In the genomic region with DNA sequence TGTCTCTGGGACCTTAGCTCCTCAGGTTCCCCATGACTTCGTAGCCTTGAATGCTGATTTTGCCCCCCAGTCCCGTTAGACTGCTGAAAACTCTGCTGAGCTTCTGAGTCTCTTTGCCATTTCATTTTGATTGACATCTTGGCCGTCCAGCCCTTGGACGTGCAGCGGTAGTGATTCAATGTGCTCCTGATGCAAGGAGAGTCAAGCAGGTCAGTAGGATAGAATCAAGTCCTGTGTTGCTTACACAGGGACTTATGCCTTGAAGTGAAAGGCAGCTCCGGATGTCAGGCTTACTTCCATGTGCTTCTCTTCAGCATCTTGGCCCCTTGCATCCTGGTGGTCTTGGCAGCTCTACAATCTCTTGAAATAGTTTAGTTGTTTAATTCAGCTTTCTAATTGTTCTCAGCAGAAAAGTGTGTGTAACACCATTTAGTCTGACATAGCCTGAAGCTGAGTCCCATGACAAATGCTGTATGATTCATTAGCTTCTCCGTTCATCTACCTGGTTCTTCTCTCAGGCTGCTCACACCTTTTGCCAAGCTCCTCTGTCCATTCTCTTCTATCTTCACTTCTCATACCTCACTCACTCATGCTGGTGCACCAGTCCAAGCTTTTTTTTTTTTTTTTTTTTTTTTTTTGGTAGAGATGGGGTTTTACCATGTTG, we compare ENCODE assay signal across 16 cellular contexts.
DNase-seq lines count a peak whose midpoint lies in the region; ATAC-seq and TF ChIP-seq lines count a peak whose summit lies in the region.
"Had no signal": no experiment of that assay in that cellular context is flagged by ENCODE, and none has a peak within 500 bp of the region (broad histone marks: within the 10 kb centered on the region; RNA-seq: fewer than 3 reads in every experiment).

No MANE protein-coding gene starts in this region.

- peak overlapping the region; percentile 33 for H3K27ac Mint-ChIP-seq in Calu3 (ENCODE audit: unreplicated experiment)
- H3K27ac Mint-ChIP-seq in GM23338 = no peak overlapping the region

- no peaks in the 10 kb centered on the region for H3K27me3 Mint-ChIP-seq in Calu3 (ENCODE audit: unreplicated experiment)
- peaks cover 6% of the 10 kb centered on the region for H3K27me3 Mint-ChIP-seq in GM23338 (ENCODE audit: insufficient read depth, low read depth, poor library complexity)
- H3K27me3 Mint-ChIP-seq: CD8-positive, alpha-beta memory T cell had no signal

- 0 out of 2 replicates have a peak overlapping the region, but pooled peaks have one; percentile 18 for H2AFZ ChIP-seq in GM23338

- H3K9me3 Mint-ChIP-seq in Calu3 (ENCODE audit: low read depth, unreplicated experiment) (peaks cover 4% of the 10 kb centered on the region), GM23338 (peaks cover 8% of the 10 kb centered on the region; the same call in 2 of the 3 replicates)

- H4K20me1 ChIP-seq in GM23338 (replicated peaks; ENCODE audit: insufficient read depth) = no peaks in the 10 kb centered on the region

- no peaks in the 10 kb centered on the region for H3K4me1 ChIP-seq in GM23338 (ENCODE audit: insufficient read depth)
- peaks cover 22% of the 10 kb centered on the region for H3K4me1 ChIP-seq in RWPE2 (ENCODE audit: insufficient read depth, poor library complexity, severe bottlenecking)
- peaks cover 23% of the 10 kb centered on the region for H3K4me1 ChIP-seq in foreskin keratinocyte

- no peak for ATAC-seq in GM23338
- peak; percentile 94 for ATAC-seq in RWPE2 (ENCODE audit: low read depth)
- ATAC-seq in foreskin keratinocyte = peak; percentile 95

- no peaks in the 10 kb centered on the region for H3F3A ChIP-seq in GM23338 (replicated peaks; ENCODE audit: low read depth)

- no peak overlapping the region for H3K4me2 ChIP-seq in GM23338

- H3K9me3 ChIP-seq in RWPE2 (ENCODE audit: severe bottlenecking) = no peaks in the 10 kb centered on the region

- H3K27me3 ChIP-seq in GM23338 (ENCODE audit: insufficient read depth) (no peaks in the 10 kb centered on the region), RWPE2 (ENCODE audit: insufficient read depth, poor library complexity, severe bottlenecking) (no peaks in the 10 kb centered on the region), foreskin keratinocyte (no peaks in the 10 kb centered on the region)
- H3K27me3 ChIP-seq: SJCRH30 had no signal

- H3K36me3 Mint-ChIP-seq in Calu3 (ENCODE audit: insufficient read depth, unreplicated experiment) (peaks cover 9% of the 10 kb centered on the region), GM23338 (ENCODE audit: low read depth) (peaks cover 6% of the 10 kb centered on the region; the same call in 2 of the 3 replicates)

- H3K4me3 Mint-ChIP-seq in Calu3 (ENCODE audit: low read depth, unreplicated experiment) (no peak overlapping the region), GM23338 (no peak overlapping the region)
- H3K4me3 Mint-ChIP-seq: CD8-positive, alpha-beta memory T cell had no signal

- H3K4me1 Mint-ChIP-seq in Calu3 (ENCODE audit: low read depth, unreplicated experiment) (peaks cover 17% of the 10 kb centered on the region), GM23338 (no peaks in the 10 kb centered on the region)

- H3K36me3 ChIP-seq in GM23338 (ENCODE audit: insufficient read depth) (peaks cover 8% of the 10 kb centered on the region; the same call in 1 of the 2 replicates), RWPE2 (ENCODE audit: low read depth) (no peaks in the 10 kb centered on the region)

- BruUV-seq in Calu3 (replicated peaks; lab: Mats Ljungman, UMichigan) = no TSS peak

- intact Hi-C loops in Calu3 (cut with micrococcal nuclease; ENCODE audit: unreplicated experiment) = no loop called here

- CTCF ChIA-PET in Calu3 (lab: Charles Lee) = interaction anchor here (1.0 kb wide), 1 partner anchor 13 kb away, joined by 3 read pairs; no protein-coding TSS in a partner anchor

- H3K9me2 ChIP-seq in GM23338 (ENCODE audit: insufficient read depth) = no peaks in the 10 kb centered on the region

- DNase-seq in Calu3 (no peak), GM23338 (ENCODE audit: low spot score) (no peak), RWPE2 (ENCODE audit: low spot score) (no peak), foreskin keratinocyte (peak; percentile 68 to 87), NK-92 (lab: John Stamatoyannopoulos, UW; ENCODE audit: unreplicated experiment) (no peak), midbrain (lab: John Stamatoyannopoulos, UW) (no peak), retina (no peak)
- DNase-seq: ACHN; C1 segment of cervical spinal cord; CD8-positive, alpha-beta memory T cell; H7; NCI-H1694 treated with DMSO at 0.1 percent for 48 hours; NCI-H774; OCI-M1; RPMI8226; SJCRH30 had no signal

- TF ChIP-seq CTCF in Calu3 (IDR thresholded peaks at IDR 0.05; ENCODE audit: unreplicated experiment) (no peak), GM23338 (conservative IDR thresholded peaks at IDR 0.05; ENCODE audit: low read depth in 2 of 2) (no peak), RWPE2 (IDR thresholded peaks at IDR 0.05; ENCODE audit: poor library complexity, severe bottlenecking) (no peak), foreskin keratinocyte (conservative IDR thresholded peaks at IDR 0.05) (no peak)

- no peak overlapping the region for H3K27ac ChIP-seq in GM23338 (ENCODE audit: low read depth)
- H3K27ac ChIP-seq in RWPE2 (ENCODE audit: poor library complexity, severe bottlenecking) = peak overlapping the region; percentile 50
- no peak overlapping the region for H3K27ac ChIP-seq in foreskin keratinocyte
- H3K27ac ChIP-seq: SJCRH30 had no signal

- H3K79me2 ChIP-seq in GM23338 (replicated peaks; ENCODE audit: insufficient read depth) = no peaks in the 10 kb centered on the region

- H3K4me3 ChIP-seq in GM23338 (no peak overlapping the region), RWPE2 (ENCODE audit: severe bottlenecking) (no peak overlapping the region)
- H3K4me3 ChIP-seq: SJCRH30 had no signal

TF ChIP-seq in GM23338, 12 proteins besides CTCF, POLR2A, EP300 and RAD21 (continues in another document):
- TF ChIP-seq EZH2phosphoT487 (IDR thresholded peaks at IDR 0.05; ENCODE audit: unreplicated experiment) (no peak), NANOG (IDR thresholded peaks at IDR 0.05; ENCODE audit: borderline replicate concordance) (no peak)
- TF ChIP-seq, protein P1, sequence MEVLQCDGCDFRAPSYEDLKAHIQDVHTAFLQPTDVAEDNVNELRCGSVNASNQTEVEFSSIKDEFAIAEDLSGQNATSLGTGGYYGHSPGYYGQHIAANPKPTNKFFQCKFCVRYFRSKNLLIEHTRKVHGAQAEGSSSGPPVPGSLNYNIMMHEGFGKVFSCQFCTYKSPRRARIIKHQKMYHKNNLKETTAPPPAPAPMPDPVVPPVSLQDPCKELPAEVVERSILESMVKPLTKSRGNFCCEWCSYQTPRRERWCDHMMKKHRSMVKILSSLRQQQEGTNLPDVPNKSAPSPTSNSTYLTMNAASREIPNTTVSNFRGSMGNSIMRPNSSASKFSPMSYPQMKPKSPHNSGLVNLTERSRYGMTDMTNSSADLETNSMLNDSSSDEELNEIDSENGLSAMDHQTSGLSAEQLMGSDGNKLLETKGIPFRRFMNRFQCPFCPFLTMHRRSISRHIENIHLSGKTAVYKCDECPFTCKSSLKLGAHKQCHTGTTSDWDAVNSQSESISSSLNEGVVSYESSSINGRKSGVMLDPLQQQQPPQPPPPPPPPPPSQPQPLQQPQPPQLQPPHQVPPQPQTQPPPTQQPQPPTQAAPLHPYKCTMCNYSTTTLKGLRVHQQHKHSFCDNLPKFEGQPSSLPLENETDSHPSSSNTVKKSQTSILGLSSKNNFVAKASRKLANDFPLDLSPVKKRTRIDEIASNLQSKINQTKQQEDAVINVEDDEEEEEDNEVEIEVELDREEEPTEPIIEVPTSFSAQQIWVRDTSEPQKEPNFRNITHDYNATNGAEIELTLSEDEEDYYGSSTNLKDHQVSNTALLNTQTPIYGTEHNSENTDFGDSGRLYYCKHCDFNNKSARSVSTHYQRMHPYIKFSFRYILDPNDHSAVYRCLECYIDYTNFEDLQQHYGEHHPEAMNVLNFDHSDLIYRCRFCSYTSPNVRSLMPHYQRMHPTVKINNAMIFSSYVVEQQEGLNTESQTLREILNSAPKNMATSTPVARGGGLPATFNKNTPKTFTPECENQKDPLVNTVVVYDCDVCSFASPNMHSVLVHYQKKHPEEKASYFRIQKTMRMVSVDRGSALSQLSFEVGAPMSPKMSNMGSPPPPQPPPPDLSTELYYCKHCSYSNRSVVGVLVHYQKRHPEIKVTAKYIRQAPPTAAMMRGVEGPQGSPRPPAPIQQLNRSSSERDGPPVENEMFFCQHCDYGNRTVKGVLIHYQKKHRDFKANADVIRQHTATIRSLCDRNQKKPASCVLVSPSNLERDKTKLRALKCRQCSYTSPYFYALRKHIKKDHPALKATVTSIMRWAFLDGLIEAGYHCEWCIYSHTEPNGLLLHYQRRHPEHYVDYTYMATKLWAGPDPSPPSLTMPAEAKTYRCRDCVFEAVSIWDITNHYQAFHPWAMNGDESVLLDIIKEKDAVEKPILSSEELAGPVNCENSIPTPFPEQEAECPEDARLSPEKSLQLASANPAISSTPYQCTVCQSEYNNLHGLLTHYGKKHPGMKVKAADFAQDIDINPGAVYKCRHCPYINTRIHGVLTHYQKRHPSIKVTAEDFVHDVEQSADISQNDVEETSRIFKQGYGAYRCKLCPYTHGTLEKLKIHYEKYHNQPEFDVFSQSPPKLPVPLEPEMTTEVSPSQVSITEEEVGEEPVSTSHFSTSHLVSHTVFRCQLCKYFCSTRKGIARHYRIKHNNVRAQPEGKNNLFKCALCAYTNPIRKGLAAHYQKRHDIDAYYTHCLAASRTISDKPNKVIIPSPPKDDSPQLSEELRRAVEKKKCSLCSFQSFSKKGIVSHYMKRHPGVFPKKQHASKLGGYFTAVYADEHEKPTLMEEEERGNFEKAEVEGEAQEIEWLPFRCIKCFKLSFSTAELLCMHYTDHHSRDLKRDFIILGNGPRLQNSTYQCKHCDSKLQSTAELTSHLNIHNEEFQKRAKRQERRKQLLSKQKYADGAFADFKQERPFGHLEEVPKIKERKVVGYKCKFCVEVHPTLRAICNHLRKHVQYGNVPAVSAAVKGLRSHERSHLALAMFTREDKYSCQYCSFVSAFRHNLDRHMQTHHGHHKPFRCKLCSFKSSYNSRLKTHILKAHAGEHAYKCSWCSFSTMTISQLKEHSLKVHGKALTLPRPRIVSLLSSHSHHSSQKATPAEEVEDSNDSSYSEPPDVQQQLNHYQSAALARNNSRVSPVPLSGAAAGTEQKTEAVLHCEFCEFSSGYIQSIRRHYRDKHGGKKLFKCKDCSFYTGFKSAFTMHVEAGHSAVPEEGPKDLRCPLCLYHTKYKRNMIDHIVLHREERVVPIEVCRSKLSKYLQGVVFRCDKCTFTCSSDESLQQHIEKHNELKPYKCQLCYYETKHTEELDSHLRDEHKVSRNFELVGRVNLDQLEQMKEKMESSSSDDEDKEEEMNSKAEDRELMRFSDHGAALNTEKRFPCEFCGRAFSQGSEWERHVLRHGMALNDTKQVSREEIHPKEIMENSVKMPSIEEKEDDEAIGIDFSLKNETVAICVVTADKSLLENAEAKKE (CRISPR knock-in tag; IDR thresholded peaks at IDR 0.05) = no peak

Comparison
In these comparisons a context has a peak if more than half of its experiments do, and no peak if none do; other contexts are left out.
1. DNase-seq: peak in foreskin keratinocyte (2 of 2); none in Calu3 (single experiment), GM23338 (single experiment), RWPE2 (single experiment), NK-92 (single experiment), midbrain (single experiment) and retina (single experiment).